Comparison of ENCODE assay signal across 8 cellular contexts in the genomic region with DNA sequence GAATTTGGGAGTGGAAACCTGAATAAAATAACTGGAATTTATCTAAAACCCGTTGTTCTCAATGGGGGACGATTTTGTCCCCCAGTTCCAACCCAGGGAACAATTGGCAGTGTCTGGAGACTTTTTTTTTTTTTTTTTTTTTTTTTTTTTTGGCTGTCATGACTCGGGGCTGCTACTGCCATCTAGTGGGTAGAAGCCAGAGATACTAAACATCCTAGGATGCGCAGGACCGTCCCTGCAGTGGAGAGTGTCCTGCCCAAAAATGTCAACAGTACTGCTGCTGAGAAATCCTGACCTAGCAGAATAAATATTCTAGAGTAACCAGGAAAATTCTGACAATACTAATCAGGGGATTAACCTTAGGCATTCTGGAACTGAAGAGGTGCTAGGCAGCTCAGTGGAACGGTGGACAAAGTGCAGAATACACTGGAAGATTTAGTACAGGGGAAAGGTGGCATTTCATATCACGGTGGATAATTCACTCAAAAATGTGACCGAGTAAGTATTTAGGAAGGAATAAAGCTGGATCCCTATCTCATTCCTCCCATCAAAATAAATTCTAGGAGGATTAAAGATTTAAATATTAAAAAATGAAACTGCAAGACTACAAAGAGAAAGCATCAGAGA.
DNase-seq lines count a peak whose midpoint lies in the region; ATAC-seq and TF ChIP-seq lines count a peak whose summit lies in the region.

No MANE protein-coding gene starts in this region.

- no peaks in the 10 kb centered on the region for H3K27me3 Mint-ChIP-seq in activated CD8-positive, alpha-beta memory T cell treated with anti-CD3 and anti-CD28 coated beads, Interleukin-2, amount 10 ng/mL, durations not matched to agents 7 days and 5 days
- H3K27me3 Mint-ChIP-seq in nephron progenitor cell (ENCODE audit: low read depth, poor library complexity) (peaks cover 21% of the 10 kb centered on the region), type B pancreatic cell (peaks cover 15% of the 10 kb centered on the region)

- peak; percentile 80 for ATAC-seq in activated CD8-positive, alpha-beta memory T cell treated with anti-CD3 and anti-CD28 coated beads, Interleukin-2, amount 10 ng/mL, durations not matched to agents 7 days and 5 days
- ATAC-seq in GM21529 (IDR thresholded peaks at IDR 0.05; ENCODE audit: unreplicated experiment), result no peak

- no peak overlapping the region for H3K4me3 ChIP-seq in epithelial cell of esophagus (ENCODE audit: low read length)

- H3K27ac Mint-ChIP-seq in activated CD8-positive, alpha-beta memory T cell treated with anti-CD3 and anti-CD28 coated beads, Interleukin-2, amount 10 ng/mL, durations not matched to agents 7 days and 5 days, result no peak overlapping the region
- H3K27ac Mint-ChIP-seq in nephron progenitor cell, result no peak overlapping the region
- peak overlapping the region; percentile 35 for H3K27ac Mint-ChIP-seq in type B pancreatic cell

- no peak overlapping the region for H3K4me3 Mint-ChIP-seq in activated CD8-positive, alpha-beta memory T cell treated with anti-CD3 and anti-CD28 coated beads, Interleukin-2, amount 10 ng/mL, durations not matched to agents 7 days and 5 days
- H3K4me3 Mint-ChIP-seq in nephron progenitor cell (no peak overlapping the region), type B pancreatic cell (no peak overlapping the region)

- no peaks in the 10 kb centered on the region for H3K9me3 Mint-ChIP-seq in activated CD8-positive, alpha-beta memory T cell treated with anti-CD3 and anti-CD28 coated beads, Interleukin-2, amount 10 ng/mL, durations not matched to agents 7 days and 5 days (ENCODE audit: low read depth)
- H3K9me3 Mint-ChIP-seq in nephron progenitor cell (no peaks in the 10 kb centered on the region), type B pancreatic cell (no peaks in the 10 kb centered on the region)

- CTCF ChIA-PET in activated CD8-positive, alpha-beta memory T cell treated with anti-CD3 and anti-CD28 coated beads, Interleukin-2, amount 10 ng/mL, durations not matched to agents 7 days and 5 days (lab: Charles Lee), result interaction anchor here (0.8 to 2.7 kb wide), 7 partner anchors 108 to 250 kb away, joined by 3 to 58 read pairs (median 3); partner anchors contain the start of genes AKAP10 and SPECC1

- DNase-seq in A172 (ENCODE audit: low spot score) (peak; percentile 68), NCI-H748 (lab: John Stamatoyannopoulos, UW; ENCODE audit: unreplicated experiment) (peak; percentile 69), epithelial cell of esophagus (ENCODE audit: low read depth) (peak; percentile 64), nephron progenitor cell (peak; percentile 65), type B pancreatic cell (ENCODE audit: extremely low spot score, unreplicated experiment) (no peak)
- peak; percentile 66 for DNase-seq in activated CD8-positive, alpha-beta memory T cell treated with anti-CD3 and anti-CD28 coated beads, Interleukin-2, amount 10 ng/mL, durations not matched to agents 7 days and 5 days

- H3K36me3 Mint-ChIP-seq in activated CD8-positive, alpha-beta memory T cell treated with anti-CD3 and anti-CD28 coated beads, Interleukin-2, amount 10 ng/mL, durations not matched to agents 7 days and 5 days, result no peaks in the 10 kb centered on the region
- H3K36me3 Mint-ChIP-seq in nephron progenitor cell (ENCODE audit: low read depth) (no peaks in the 10 kb centered on the region), type B pancreatic cell (no peaks in the 10 kb centered on the region)

- peaks cover 2% of the 10 kb centered on the region for H3K4me1 Mint-ChIP-seq in activated CD8-positive, alpha-beta memory T cell treated with anti-CD3 and anti-CD28 coated beads, Interleukin-2, amount 10 ng/mL, durations not matched to agents 7 days and 5 days
- H3K4me1 Mint-ChIP-seq in nephron progenitor cell (peaks cover 3% of the 10 kb centered on the region), type B pancreatic cell (ENCODE audit: unreplicated experiment) (no peaks in the 10 kb centered on the region)

- TF ChIP-seq CTCF in GM12874 (IDR thresholded peaks at IDR 0.05; ENCODE audit: insufficient read depth, low read depth, low read length) (peak; percentile 42), epithelial cell of esophagus (IDR thresholded peaks at IDR 0.05; ENCODE audit: insufficient read depth, low read depth, low read length, missing control alignments) (peak; percentile 73), nephron progenitor cell (IDR thresholded peaks at IDR 0.05) (peak; percentile 76), type B pancreatic cell (conservative IDR thresholded peaks at IDR 0.05) (peak; percentile 87)
